Comparison of ENCODE assay signal across 8 cellular contexts in the genomic region with DNA sequence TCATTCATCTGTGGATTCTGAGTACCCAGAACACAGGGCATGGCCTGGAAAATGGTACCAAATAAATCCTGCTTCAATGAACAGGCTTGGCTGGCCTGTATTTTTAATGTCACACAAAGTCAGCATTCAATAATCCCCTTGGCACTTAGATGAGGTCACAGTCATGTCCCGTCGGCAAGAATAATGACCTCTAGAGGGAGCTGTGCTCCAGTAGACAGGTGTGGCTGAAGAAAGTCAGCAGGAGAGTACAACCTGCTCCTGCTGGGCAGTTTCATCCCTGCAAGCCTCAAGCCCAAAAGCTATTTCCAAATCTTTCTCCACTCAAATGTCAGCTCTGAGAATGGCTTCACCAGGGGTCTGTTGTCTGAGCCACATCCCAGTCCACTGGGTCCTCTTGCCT.
A peak's percentile ranks its signal among the peaks of the same experiment; 100 is the strongest.
DNase-seq lines count a peak whose midpoint lies in the region; ATAC-seq and TF ChIP-seq lines count a peak whose summit lies in the region.

No MANE protein-coding gene starts in this region.

- no peak for TF ChIP-seq CTCF in chondrocyte (IDR thresholded peaks at IDR 0.05)

- POLR2A ChIA-PET in HEK293T (lab: Yijun Ruan, JAX) = no interaction called here

- H3K4me1 Mint-ChIP-seq in effector memory CD8-positive, alpha-beta T cell (ENCODE audit: low read depth in 2 of 2) = no peaks in the 10 kb centered on the region
- H3K4me1 Mint-ChIP-seq in chondrocyte (ENCODE audit: low read depth) = no peaks in the 10 kb centered on the region

- no peak overlapping the region for H3K4me3 Mint-ChIP-seq in effector memory CD8-positive, alpha-beta T cell
- H3K4me3 Mint-ChIP-seq in chondrocyte (ENCODE audit: unreplicated experiment) = no peak overlapping the region

- CTCF ChIA-PET in HEK293T (lab: Yijun Ruan, JAX) = interaction anchor here (0.7 to 1.1 kb wide), 4 partner anchors 11 to 109 kb away, joined by 3 to 4 read pairs (median 4); no protein-coding TSS in a partner anchor

- DNase-seq in activated CD4-positive, alpha-beta T cell treated with anti-CD3 and anti-CD28 coated beads for 48 hours = peak; percentile 20
- no peak for DNase-seq in activated CD4-positive, alpha-beta T cell treated with anti-CD3 and anti-CD28 coated beads, Interleukin-2, amount 50 U/mL, for 1 hour
- peak; percentile 58 for DNase-seq in HEK293T (ENCODE audit: extremely low spot score)
- peak; percentile 74 for DNase-seq in NCI-H82 (lab: John Stamatoyannopoulos, UW)
- DNase-seq in iPS-NIHi11 (ENCODE audit: low spot score) = peak; percentile 48
- no peak for DNase-seq in effector memory CD8-positive, alpha-beta T cell
- DNase-seq in chondrocyte (ENCODE audit: low spot score) = no peak

- H3K36me3 Mint-ChIP-seq in effector memory CD8-positive, alpha-beta T cell (ENCODE audit: insufficient read depth) = no peaks in the 10 kb centered on the region
- H3K36me3 Mint-ChIP-seq in chondrocyte (ENCODE audit: low read depth) = no peaks in the 10 kb centered on the region

- peaks cover 0 to 7% of the 10 kb centered on the region in 2 donors for H3K9me3 Mint-ChIP-seq in effector memory CD8-positive, alpha-beta T cell
- H3K9me3 Mint-ChIP-seq in chondrocyte (ENCODE audit: low read depth) = peaks cover 11% of the 10 kb centered on the region

- no peak overlapping the region for H3K27ac Mint-ChIP-seq in effector memory CD8-positive, alpha-beta T cell
- no peak overlapping the region for H3K27ac Mint-ChIP-seq in chondrocyte (ENCODE audit: unreplicated experiment)

- no peak for ATAC-seq in effector memory CD8-positive, alpha-beta T cell (replicated peaks)
- ATAC-seq in HG03571 (IDR thresholded peaks at IDR 0.05; ENCODE audit: unreplicated experiment) = no peak

- H3K27me3 Mint-ChIP-seq in effector memory CD8-positive, alpha-beta T cell = no peaks in the 10 kb centered on the region
- no peaks in the 10 kb centered on the region for H3K27me3 Mint-ChIP-seq in chondrocyte (ENCODE audit: low read depth)

TF ChIP-seq in HEK293T, 16 proteins besides CTCF, POLR2A, EP300 and RAD21:
- TF ChIP-seq, protein P1, sequence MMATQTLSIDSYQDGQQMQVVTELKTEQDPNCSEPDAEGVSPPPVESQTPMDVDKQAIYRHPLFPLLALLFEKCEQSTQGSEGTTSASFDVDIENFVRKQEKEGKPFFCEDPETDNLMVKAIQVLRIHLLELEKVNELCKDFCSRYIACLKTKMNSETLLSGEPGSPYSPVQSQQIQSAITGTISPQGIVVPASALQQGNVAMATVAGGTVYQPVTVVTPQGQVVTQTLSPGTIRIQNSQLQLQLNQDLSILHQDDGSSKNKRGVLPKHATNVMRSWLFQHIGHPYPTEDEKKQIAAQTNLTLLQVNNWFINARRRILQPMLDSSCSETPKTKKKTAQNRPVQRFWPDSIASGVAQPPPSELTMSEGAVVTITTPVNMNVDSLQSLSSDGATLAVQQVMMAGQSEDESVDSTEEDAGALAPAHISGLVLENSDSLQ (IDR thresholded peaks at IDR 0.05) = no peak
- TF ChIP-seq FOXK2 (IDR thresholded peaks at IDR 0.05) = no peak
- TF ChIP-seq SUZ12 (IDR thresholded peaks at IDR 0.05) = no peak
- no peak for TF ChIP-seq TARDBP (IDR thresholded peaks at IDR 0.05)
- no peak for TF ChIP-seq HDGF (IDR thresholded peaks at IDR 0.05; ENCODE audit: borderline replicate concordance)
- no peak for TF ChIP-seq L3MBTL2 (conservative IDR thresholded peaks at IDR 0.05)
- no peak for TF ChIP-seq NFRKB (IDR thresholded peaks at IDR 0.05)
- no peak for TF ChIP-seq ELF4 (IDR thresholded peaks at IDR 0.05)
- TF ChIP-seq CTBP1 (IDR thresholded peaks at IDR 0.05; ENCODE audit: borderline replicate concordance) = no peak
- no peak for TF ChIP-seq FOXA1 (IDR thresholded peaks at IDR 0.05)
- no peak for TF ChIP-seq ARNT (IDR thresholded peaks at IDR 0.05)
- TF ChIP-seq FOXM1 (IDR thresholded peaks at IDR 0.05; ENCODE audit: borderline replicate concordance) = no peak
- TF ChIP-seq BHLHE40 (IDR thresholded peaks at IDR 0.05; ENCODE audit: borderline replicate concordance) = no peak

Comparison
In these comparisons a context has a peak if more than half of its experiments do, and no peak if none do; other contexts are left out.
1. DNase-seq: peak in activated CD4-positive, alpha-beta T cell treated with anti-CD3 and anti-CD28 coated beads for 48 hours (single experiment), HEK293T (single experiment), NCI-H82 (single experiment) and iPS-NIHi11 (single experiment); none in activated CD4-positive, alpha-beta T cell treated with anti-CD3 and anti-CD28 coated beads, Interleukin-2, amount 50 U/mL, for 1 hour (single experiment), effector memory CD8-positive, alpha-beta T cell (0 of 3) and chondrocyte (single experiment).